In genomic region chr19:14167013-14167593, GRCh38 we compare ENCODE assay signal across 11 cellular contexts. TPM values are rescaled to one million over a fixed set of nuclear protein-coding genes. Genes with fewer than 3 reads are reported as not detected.
A peak's percentile ranks its signal among the peaks of the same experiment; 100 is the strongest.
DNase-seq lines count a peak whose midpoint lies in the region; ATAC-seq and TF ChIP-seq lines count a peak whose summit lies in the region.
"Had no signal": no experiment of that assay in that cellular context is flagged by ENCODE, and none has a peak within 500 bp of the region (broad histone marks: within the 10 kb centered on the region; RNA-seq: fewer than 3 reads in every experiment).

No MANE protein-coding gene starts in this region.

- peak; percentile 58 for DNase-seq in activated naive CD4-positive, alpha-beta T cell treated with anti-CD3 and anti-CD28 coated beads, Interleukin-2, amount 10 ng/mL, durations not matched to agents 7 days and 5 days
- no peak for DNase-seq in activated naive CD4-positive, alpha-beta T cell treated with Interleukin-2 at 50 U/mL for 16 hours
- DNase-seq in activated naive CD4-positive, alpha-beta T cell treated with anti-CD3 and anti-CD28 coated beads, Interleukin-2, amount 50 U/mL, for 72 hours (ENCODE audit: low spot score in 2 of 2): no peak
- DNase-seq in memory B cell (ENCODE audit: low spot score in 2 of 2) (no peak), upper lobe of right lung (no peak), dedifferentiated amniotic fluid mesenchymal stem cell (ENCODE audit: extremely low spot score) (no peak), NCI-H146 (lab: John Stamatoyannopoulos, UW) (no peak), amygdala (lab: John Stamatoyannopoulos, UW) (no peak)
- DNase-seq: DMS79, NCI-H2107 had no signal

- peaks cover 31% of the 10 kb centered on the region for H3K4me1 Mint-ChIP-seq in activated naive CD4-positive, alpha-beta T cell treated with anti-CD3 and anti-CD28 coated beads, Interleukin-2, amount 10 ng/mL, durations not matched to agents 7 days and 5 days
- peaks cover 21% of the 10 kb centered on the region for H3K4me1 Mint-ChIP-seq in memory B cell

- intact Hi-C loops in upper lobe of right lung (cut with DNase I): no loop called here

- H3K36me3 ChIP-seq in upper lobe of right lung: peaks cover 13% of the 10 kb centered on the region

- CTCF ChIA-PET in activated naive CD4-positive, alpha-beta T cell treated with anti-CD3 and anti-CD28 coated beads, Interleukin-2, amount 10 ng/mL, durations not matched to agents 7 days and 5 days (lab: Charles Lee): interaction anchor here (0.6 to 2.0 kb wide), 4 partner anchors 17 to 197 kb away, joined by 3 to 6 read pairs (median 4); no protein-coding TSS in a partner anchor

- ATAC-seq in activated naive CD4-positive, alpha-beta T cell treated with anti-CD3 and anti-CD28 coated beads, Interleukin-2, amount 50 U/mL, for 72 hours: peak; percentile 11 to 23
- peak; percentile 10 for ATAC-seq in memory B cell (ENCODE audit: low read depth)
- no peak for ATAC-seq in upper lobe of right lung

- peaks cover 18% of the 10 kb centered on the region for H3K4me1 ChIP-seq in upper lobe of right lung

- H3K9me3 ChIP-seq in upper lobe of right lung: no peaks in the 10 kb centered on the region

- H3K27me3 Mint-ChIP-seq in activated naive CD4-positive, alpha-beta T cell treated with anti-CD3 and anti-CD28 coated beads, Interleukin-2, amount 10 ng/mL, durations not matched to agents 7 days and 5 days: peaks cover 3% of the 10 kb centered on the region
- peaks cover 28% of the 10 kb centered on the region for H3K27me3 Mint-ChIP-seq in memory B cell

- H3K27ac Mint-ChIP-seq in activated naive CD4-positive, alpha-beta T cell treated with anti-CD3 and anti-CD28 coated beads, Interleukin-2, amount 10 ng/mL, durations not matched to agents 7 days and 5 days: peak overlapping the region; percentile 89
- peak overlapping the region; percentile 79 to 84 for H3K27ac Mint-ChIP-seq in activated naive CD4-positive, alpha-beta T cell treated with anti-CD3 and anti-CD28 coated beads, Interleukin-2, amount 50 U/mL, for 72 hours
- H3K27ac Mint-ChIP-seq in memory B cell: peak overlapping the region; percentile 77

- peak overlapping the region; percentile 63 for H3K27ac ChIP-seq in upper lobe of right lung

- peak overlapping the region; percentile 70 for H3K4me3 Mint-ChIP-seq in activated naive CD4-positive, alpha-beta T cell treated with anti-CD3 and anti-CD28 coated beads, Interleukin-2, amount 10 ng/mL, durations not matched to agents 7 days and 5 days
- H3K4me3 Mint-ChIP-seq in memory B cell: peak overlapping the region; percentile 76

- no peak for TF ChIP-seq CTCF in upper lobe of right lung (IDR thresholded peaks at IDR 0.05)

- peak overlapping the region; percentile 5 for H3K4me3 ChIP-seq in upper lobe of right lung
- H3K4me3 ChIP-seq: smooth muscle cell had no signal

- no peaks in the 10 kb centered on the region for H3K9me3 Mint-ChIP-seq in activated naive CD4-positive, alpha-beta T cell treated with anti-CD3 and anti-CD28 coated beads, Interleukin-2, amount 10 ng/mL, durations not matched to agents 7 days and 5 days
- no peaks in the 10 kb centered on the region for H3K9me3 Mint-ChIP-seq in activated naive CD4-positive, alpha-beta T cell treated with anti-CD3 and anti-CD28 coated beads, Interleukin-2, amount 50 U/mL, for 72 hours
- peaks cover 4% of the 10 kb centered on the region for H3K9me3 Mint-ChIP-seq in memory B cell

- H3K36me3 Mint-ChIP-seq in activated naive CD4-positive, alpha-beta T cell treated with anti-CD3 and anti-CD28 coated beads, Interleukin-2, amount 10 ng/mL, durations not matched to agents 7 days and 5 days: peaks cover 21% of the 10 kb centered on the region
- peaks cover 8 to 20% of the 10 kb centered on the region in 2 donors for H3K36me3 Mint-ChIP-seq in activated naive CD4-positive, alpha-beta T cell treated with anti-CD3 and anti-CD28 coated beads, Interleukin-2, amount 50 U/mL, for 72 hours
- H3K36me3 Mint-ChIP-seq in memory B cell: peaks cover 5% of the 10 kb centered on the region

- H3K27me3 ChIP-seq in upper lobe of right lung: no peaks in the 10 kb centered on the region

RNA-seq across cellular contexts. Expression of gene ASF1B, which starts 30.7 kb away (rescaled TPM):
- 10 to 100 TPM; 68.3 to 76.1 TPM for total RNA-seq in activated naive CD4-positive, alpha-beta T cell treated with anti-CD3 and anti-CD28 coated beads, Interleukin-2, amount 50 U/mL, for 72 hours
- 1.9 TPM for total RNA-seq in upper lobe of right lung

RNA-seq across cellular contexts. Expression of gene ADGRL1, which starts 38.9 kb away (rescaled TPM):
- total RNA-seq in activated naive CD4-positive, alpha-beta T cell treated with anti-CD3 and anti-CD28 coated beads, Interleukin-2, amount 50 U/mL, for 72 hours: 10 to 100 TPM in 1 of 2 donors, 1 to 10 TPM in 1; 9.2 to 25.7 TPM
- total RNA-seq in upper lobe of right lung: 26.3 TPM

RNA-seq across cellular contexts. Expression of gene PRKACA, which starts 49.5 kb away (rescaled TPM):
- total RNA-seq in activated naive CD4-positive, alpha-beta T cell treated with anti-CD3 and anti-CD28 coated beads, Interleukin-2, amount 50 U/mL, for 72 hours: 10 to 100 TPM; 66.3 to 84.5 TPM
- 85.7 TPM for total RNA-seq in upper lobe of right lung

Comparison
In these comparisons a context has a peak if more than half of its experiments do, and no peak if none do; other contexts are left out.
1. RNA of gene ASF1B, which starts 30.7 kb away (total RNA-seq): 68.3 to 76.1 TPM in activated naive CD4-positive, alpha-beta T cell treated with anti-CD3 and anti-CD28 coated beads, Interleukin-2, amount 50 U/mL, for 72 hours; 1.9 TPM in upper lobe of right lung (single experiment); every median in the first group is over 10 times any median in the second.
2. Peak in every context shown above with its lines, with median percentiles within 50 percentile points of each other: H3K27ac Mint-ChIP-seq.